ENCODE assay signal across 8 cellular contexts in genomic region chr6:41785689-41786450, GRCh38. TPM values are rescaled to one million over a fixed set of nuclear protein-coding genes. Genes with fewer than 3 reads are reported as not detected.
DNase-seq lines count a peak whose midpoint lies in the region; ATAC-seq, FAIRE-seq and TF ChIP-seq lines count a peak whose summit lies in the region.

No MANE protein-coding gene starts in this region.

- H3F3A ChIP-seq in DOHH2 (ENCODE audit: control insufficient read depth, insufficient read depth), result peaks cover 19% of the 10 kb centered on the region

- TF ChIP-seq CTCF in DOHH2 (IDR thresholded peaks at IDR 0.05; ENCODE audit: low read depth, low read length, poor library complexity, severe bottlenecking) (no peak), brain microvascular endothelial cell (IDR thresholded peaks at IDR 0.05; ENCODE audit: low read depth, low read length, missing control alignments) (no peak), kidney (IDR thresholded peaks at IDR 0.05; ENCODE audit: borderline replicate concordance, extremely low read depth, insufficient read depth) (no peak)

- DNase-seq in brain microvascular endothelial cell (no peak), kidney (peak; percentile 87), NCI-H1105 treated with DMSO at 0.1 percent for 48 hours (lab: John Stamatoyannopoulos, UW) (no peak)
- no peak for DNase-seq in NK-92 treated with Interleukin-12 subunit alpha and Interleukin-12 subunit beta, amount 100 ng/mL, for 24 hours (lab: John Stamatoyannopoulos, UW)

- H3K9me2 ChIP-seq in DOHH2 (replicated peaks; ENCODE audit: control insufficient read depth, low read length), result no peaks in the 10 kb centered on the region

- peaks cover 44% of the 10 kb centered on the region for H3K4me1 ChIP-seq in DOHH2 (ENCODE audit: control insufficient read depth, low read length)
- 0 out of 2 replicates have a peak, but pooled peaks cover 3% of the 10 kb centered on the region for H3K4me1 ChIP-seq in HUES64 (ENCODE audit: insufficient read depth, low read length)
- peaks cover 3 to 20% of the 10 kb centered on the region in 2 donors for H3K4me1 ChIP-seq in kidney (ENCODE audit: control insufficient read depth in 1 of 2, insufficient read depth in 1 of 2, low read depth in 1 of 2, low read length in 2 of 2)

- no peak for FAIRE-seq in kidney (lab: Jason Lieb, UNC)

- 27% methylated on average over 28 of the region's 29 CpGs for WGBS in HUES64

- H3K27me3 ChIP-seq in DOHH2 (ENCODE audit: control insufficient read depth, low read length), result peaks cover 2% of the 10 kb centered on the region
- peaks cover 52% of the 10 kb centered on the region for H3K27me3 ChIP-seq in HUES64 (ENCODE audit: insufficient read depth, low read length)
- H3K27me3 ChIP-seq in brain microvascular endothelial cell (replicated peaks), result no peaks in the 10 kb centered on the region

- H3K36me3 ChIP-seq in DOHH2 (ENCODE audit: control insufficient read depth, low read length) (peaks cover 31% of the 10 kb centered on the region), HUES64 (ENCODE audit: insufficient read depth, low read length) (peaks cover 21% of the 10 kb centered on the region), brain microvascular endothelial cell (replicated peaks) (peaks cover 15% of the 10 kb centered on the region), kidney (ENCODE audit: control insufficient read depth in 1 of 2, insufficient read depth in 2 of 2, low read length in 2 of 2) (peaks cover 9 to 14% of the 10 kb centered on the region in 2 donors)

- H3K4me3 ChIP-seq in DOHH2 (ENCODE audit: low read length) (peak overlapping the region; percentile 77), HUES64 (ENCODE audit: low read length) (peak overlapping the region; percentile 98), brain microvascular endothelial cell (ENCODE audit: low read depth, low read length) (peak overlapping the region; percentile 100), kidney (ENCODE audit: low read length in 2 of 2) (peak overlapping the region; percentile 36 to 100)

- H3K9ac ChIP-seq in HUES64 (ENCODE audit: low read depth, low read length), result 0 out of 2 replicates have a peak overlapping the region, but pooled peaks have one; percentile 15
- peak overlapping the region in 1 of 2 donors; percentile 52 for H3K9ac ChIP-seq in kidney (ENCODE audit: low read length in 2 of 2)

- H3K79me2 ChIP-seq in DOHH2 (ENCODE audit: control insufficient read depth, low read length), result peaks cover 41% of the 10 kb centered on the region

- H4K20me1 ChIP-seq in DOHH2 (ENCODE audit: control insufficient read depth, insufficient read depth, low read depth, low read length), result no peaks in the 10 kb centered on the region; the same call in 1 of the 2 replicates

- intact Hi-C loops in kidney (cut with DNase I), result loop anchor here (10.0 kb wide), 1 partner anchor 259 kb away; no protein-coding TSS in a partner anchor

- peak overlapping the region; percentile 93 for H3K4me2 ChIP-seq in DOHH2 (ENCODE audit: low read length)

- no peaks in the 10 kb centered on the region for H3K9me3 ChIP-seq in DOHH2 (ENCODE audit: control insufficient read depth, insufficient read depth, low read length)
- no peaks in the 10 kb centered on the region for H3K9me3 ChIP-seq in HUES64 (ENCODE audit: insufficient read depth, low read depth, low read length)
- H3K9me3 ChIP-seq in kidney (ENCODE audit: control insufficient read depth in 1 of 2, low read length in 2 of 2), result no peaks in the 10 kb centered on the region

- no peak for ATAC-seq in GM18519 (IDR thresholded peaks at IDR 0.05; ENCODE audit: low FRiP score, unreplicated experiment)

- in situ Hi-C loops in brain microvascular endothelial cell (cut with HindIII; ENCODE audit: low pct_ligation_motif_present, low sequenced_read_pairs), result loop anchor here (25.0 kb wide), 1 partner anchor 251 kb away; no protein-coding TSS in a partner anchor

- H3K27ac ChIP-seq in DOHH2 (ENCODE audit: low read depth, low read length) (no peak overlapping the region), HUES64 (ENCODE audit: low read depth, low read length) (no peak overlapping the region), brain microvascular endothelial cell (no peak overlapping the region), kidney (ENCODE audit: low read depth in 2 of 2, low read length in 2 of 2) (peak overlapping the region; percentile 92 to 97), temporal lobe (ENCODE audit: low read depth, low read length) (peak overlapping the region; percentile 86)

RNA-seq across cellular contexts. Expression of gene TOMM6, which starts 1.6 kb away (rescaled TPM):
- 296 TPM for polyA plus RNA-seq in HUES64 (2013, experiment 1 of 2)
- polyA plus RNA-seq in HUES64 (2013, experiment 2 of 2), result 295 TPM
- total RNA-seq in kidney (150 TPM), temporal lobe (32.2 TPM)
- 479 TPM for polyA plus RNA-seq in kidney (ENCODE audit: insufficient read depth, low read depth, low replicate concordance)

RNA-seq across cellular contexts. Expression of gene PRICKLE4, which starts 5.3 kb away (rescaled TPM):
- not detected for polyA plus RNA-seq in HUES64 (2013, experiment 1 of 2)
- not detected for polyA plus RNA-seq in HUES64 (2013, experiment 2 of 2)
- total RNA-seq in kidney (6.5 TPM), temporal lobe (0.49 TPM)
- polyA plus RNA-seq in kidney (ENCODE audit: insufficient read depth, low read depth, low replicate concordance), result 1.4 TPM

RNA-seq across cellular contexts. Expression of gene FRS3, which starts 6.2 kb away (rescaled TPM):
- polyA plus RNA-seq in HUES64 (2013, experiment 1 of 2), result 2.2 TPM
- polyA plus RNA-seq in HUES64 (2013, experiment 2 of 2), result 3.0 TPM
- total RNA-seq in kidney (7.0 TPM), temporal lobe (10.3 TPM)
- 5.3 TPM for polyA plus RNA-seq in kidney (ENCODE audit: insufficient read depth, low read depth, low replicate concordance)

RNA-seq across cellular contexts. Expression of gene PGC, which starts 38.7 kb away (rescaled TPM):
- not detected for polyA plus RNA-seq in HUES64 (2013, experiment 1 of 2)
- not detected for polyA plus RNA-seq in HUES64 (2013, experiment 2 of 2)
- total RNA-seq in kidney (not detected), temporal lobe (0.49 TPM)
- polyA plus RNA-seq in kidney (ENCODE audit: insufficient read depth, low read depth, low replicate concordance), result 0.39 TPM

RNA-seq across cellular contexts. Expression of gene TFEB, which starts 50.5 kb away (rescaled TPM):
- polyA plus RNA-seq in HUES64 (2013, experiment 1 of 2), result 0.75 TPM
- 1.4 TPM for polyA plus RNA-seq in HUES64 (2013, experiment 2 of 2)
- 50.7 TPM for total RNA-seq in kidney
- 51.0 TPM for polyA plus RNA-seq in kidney (ENCODE audit: insufficient read depth, low read depth, low replicate concordance)
- 2.7 TPM for total RNA-seq in temporal lobe

Comparison
In these comparisons a context has a peak if more than half of its experiments do, and no peak if none do; other contexts are left out.
1. H3K27ac ChIP-seq: peak in kidney (2 of 2) and temporal lobe (single experiment); none in DOHH2 (single experiment), HUES64 (single experiment) and brain microvascular endothelial cell (single experiment).
2. Peak in every context shown above with its lines, with median percentiles within 50 percentile points of each other: H3K4me3 ChIP-seq.